Comparison of ENCODE assay signal across 21 cellular contexts in genomic region chr11:28117712-28118111, GRCh38. TPM values are rescaled to one million over a fixed set of nuclear protein-coding genes. Genes with fewer than 3 reads are reported as not detected.
A peak's percentile ranks its signal among the peaks of the same experiment; 100 is the strongest.
DNase-seq lines count a peak whose midpoint lies in the region; FAIRE-seq and TF ChIP-seq lines count a peak whose summit lies in the region.
"Had no signal": no experiment of that assay in that cellular context is flagged by ENCODE, and none has a peak within 500 bp of the region (broad histone marks: within the 10 kb centered on the region; RNA-seq: fewer than 3 reads in every experiment).

No MANE protein-coding gene starts in this region.

- H3K4me3 ChIP-seq in HEK293 (ENCODE audit: low read depth, low read length) (no peak overlapping the region), endothelial cell of umbilical vein (replicated peaks in 1 of 3; ENCODE audit: insufficient read depth in 1 of 3, low read depth in 1 of 3, low read length in 3 of 3) (no peak overlapping the region)
- H3K4me3 ChIP-seq: BLaER1, SJCRH30 had no signal

- H4K20me1 ChIP-seq in endothelial cell of umbilical vein (replicated peaks; ENCODE audit: control insufficient read depth, extremely low read depth, insufficient read depth, low read length), result no peaks in the 10 kb centered on the region
- H4K20me1 ChIP-seq: BLaER1 had no signal

- peak; percentile 17 for DNase-seq in ELR (ENCODE audit: low read depth)
- no peak for DNase-seq in endothelial cell of umbilical vein (ENCODE audit: low read depth, low spot score)
- DNase-seq in neural crest cell (ENCODE audit: low read depth, low spot score), result no peak
- no peak for DNase-seq in H4 (ENCODE audit: low spot score)
- no peak for DNase-seq in hippocampal formation (lab: John Stamatoyannopoulos, UW)
- no peak for DNase-seq in NCI-H1694 treated with DMSO at 0.1 percent for 48 hours (lab: John Stamatoyannopoulos, UW)
- DNase-seq: ACHN; CD4-positive, alpha-beta T cell; COR-L47; DMS79; GOT3; NCI-H1092 treated with DMSO at 0.1 percent for 48 hours; NCI-H1436 treated with DMSO at 0.1 percent for 48 hours; NCI-H2029 treated with DMSO at 0.1 percent for 48 hours; NCI-H226; NCI-H510A treated with DMSO at 0.1 percent for 48 hours; NCI-H748 treated with DMSO at 0.1 percent for 48 hours; NK-92 treated with Interleukin-12 subunit alpha and Interleukin-12 subunit beta, amount 100 ng/mL, for 24 hours; SJCRH30 had no signal

- H3K27me3 ChIP-seq in endothelial cell of umbilical vein (ENCODE audit: control insufficient read depth in 2 of 2, insufficient read depth in 2 of 2, low read length in 2 of 2), result no peaks in the 10 kb centered on the region
- H3K27me3 ChIP-seq: BLaER1, SJCRH30 had no signal

- no peak overlapping the region for H3K4me3 Mint-ChIP-seq in neural crest cell
- H3K4me3 Mint-ChIP-seq: CD4-positive, alpha-beta T cell had no signal

- H3K27ac ChIP-seq in HEK293 (ENCODE audit: extremely low read depth, low read depth, low read length) (no peak overlapping the region), endothelial cell of umbilical vein (ENCODE audit: insufficient read depth, low read depth, low read length) (no peak overlapping the region)
- H3K27ac ChIP-seq: BLaER1, SJCRH30 had no signal

- H2AFZ ChIP-seq in endothelial cell of umbilical vein (ENCODE audit: low read depth, low read length), result no peak overlapping the region

- H3K27ac Mint-ChIP-seq in neural crest cell (ENCODE audit: unreplicated experiment), result peak overlapping the region; percentile 3
- H3K27ac Mint-ChIP-seq: CD4-positive, alpha-beta T cell had no signal

- peaks cover 11% of the 10 kb centered on the region for H3K79me2 ChIP-seq in endothelial cell of umbilical vein (ENCODE audit: control insufficient read depth, insufficient read depth, low read length)

- no peaks in the 10 kb centered on the region for H3K4me1 Mint-ChIP-seq in neural crest cell

- POLR2A ChIA-PET in HEK293 (lab: Yijun Ruan, JAX), result interaction anchor here (2.5 kb wide), 1 partner anchor 10 kb away, joined by 10 read pairs; the partner anchor contains the start of genes KIF18A and METTL15
- POLR2A ChIA-PET in endothelial cell of umbilical vein (lab: Charles Lee), result no interaction called here

- no peaks in the 10 kb centered on the region for H3K27me3 Mint-ChIP-seq in neural crest cell (ENCODE audit: low read depth)
- H3K27me3 Mint-ChIP-seq: CD4-positive, alpha-beta T cell had no signal

- dilution Hi-C loops in endothelial cell of umbilical vein (cut with MboI; ENCODE audit: extremely low pct_ligation_motif_present, low sequenced_read_pairs), result no loop called here

- TF ChIP-seq POLR2A in endothelial cell of umbilical vein (IDR thresholded peaks at IDR 0.05; ENCODE audit: low read depth, low read length), result no peak

- H3K4me2 ChIP-seq in endothelial cell of umbilical vein (ENCODE audit: insufficient read depth, low read length), result no peak overlapping the region
- H3K4me2 ChIP-seq: BLaER1 had no signal

- intact Hi-C loops in endothelial cell of umbilical vein (cut with micrococcal nuclease), result no loop called here

- H3K4me1 ChIP-seq in HEK293 (ENCODE audit: control insufficient read depth, insufficient read depth, low read length) (0 out of 2 replicates have a peak, but pooled peaks cover 3% of the 10 kb centered on the region), endothelial cell of umbilical vein (ENCODE audit: control insufficient read depth, extremely low read depth, insufficient read depth, low read length) (peaks cover 3% of the 10 kb centered on the region)
- H3K4me1 ChIP-seq: BLaER1, SJCRH30 had no signal

- H3K9ac ChIP-seq in endothelial cell of umbilical vein (replicated peaks; ENCODE audit: extremely low read depth, insufficient read depth, low read length), result no peak overlapping the region
- H3K9ac ChIP-seq: BLaER1 had no signal

- FAIRE-seq in endothelial cell of umbilical vein (lab: Jason Lieb, UNC), result no peak

- H3K9me3 ChIP-seq in HEK293 (ENCODE audit: control insufficient read depth, insufficient read depth, low read depth, low read length) (no peaks in the 10 kb centered on the region), endothelial cell of umbilical vein (replicated peaks; ENCODE audit: control insufficient read depth, insufficient read depth, low read length) (no peaks in the 10 kb centered on the region)
- H3K9me3 ChIP-seq: BLaER1, SJCRH30 had no signal

- no peaks in the 10 kb centered on the region for H3K9me3 Mint-ChIP-seq in neural crest cell
- H3K9me3 Mint-ChIP-seq: CD4-positive, alpha-beta T cell had no signal

- no TSS peak for BruUV-seq in endothelial cell of umbilical vein (replicated peaks; lab: Mats Ljungman, UMichigan)

- CTCF ChIA-PET in HEK293 (lab: Yijun Ruan, JAX), result interaction anchor here (0.6 to 1.7 kb wide), 2 partner anchors 18 to 400 kb away, joined by 4 read pairs; no protein-coding TSS in a partner anchor
- CTCF ChIA-PET in endothelial cell of umbilical vein (lab: Charles Lee), result interaction anchor here (0.6 to 1.8 kb wide), 3 partner anchors 10 to 609 kb away, joined by 3 to 9 read pairs (median 4); no protein-coding TSS in a partner anchor

- H3K36me3 ChIP-seq in HEK293 (ENCODE audit: control insufficient read depth in 2 of 2, insufficient read depth in 1 of 2, low read length in 2 of 2) (peaks cover 3 to 24% of the 10 kb centered on the region in 2 experiments; a peak in 2 of 3 replicates), endothelial cell of umbilical vein (ENCODE audit: control insufficient read depth in 2 of 2, extremely low read depth in 1 of 2, insufficient read depth in 2 of 2, low read length in 2 of 2) (peaks cover 0 to 2% of the 10 kb centered on the region in 2 experiments)

- H3K9me1 ChIP-seq in endothelial cell of umbilical vein (replicated peaks; ENCODE audit: control insufficient read depth, extremely low read depth, insufficient read depth, low read length), result no peaks in the 10 kb centered on the region

- H3K36me3 Mint-ChIP-seq in neural crest cell (ENCODE audit: low read depth), result peaks cover 4% of the 10 kb centered on the region

- TF ChIP-seq CTCF in HEK293 (tag by site-specific recombination; IDR thresholded peaks at IDR 0.05) (no peak), endothelial cell of umbilical vein (IDR thresholded peaks at IDR 0.05; ENCODE audit: extremely low read depth in 1 of 2, insufficient read depth in 1 of 2, low read depth in 1 of 2, low read length in 2 of 2) (no peak), neural crest cell (conservative IDR thresholded peaks at IDR 0.05) (no peak)

TF ChIP-seq in HEK293, 187 proteins besides CTCF, POLR2A, EP300 and RAD21:
- TF ChIP-seq ZNF214 (tag by site-specific recombination; IDR thresholded peaks at IDR 0.05; ENCODE audit: borderline replicate concordance), result no peak
- TF ChIP-seq PRDM1 (tag by site-specific recombination; IDR thresholded peaks at IDR 0.05), result peak; percentile 87

TF ChIP-seq in endothelial cell of umbilical vein, 7 proteins besides CTCF, POLR2A, EP300 and RAD21:
- no peak for TF ChIP-seq MAX (IDR thresholded peaks at IDR 0.05; ENCODE audit: insufficient read depth, insufficient read length)
- peak; percentile 8 for TF ChIP-seq JUN (IDR thresholded peaks at IDR 0.05; ENCODE audit: borderline replicate concordance, insufficient read depth, insufficient read length, low read depth)

RNA-seq across cellular contexts. Expression of gene METTL15, which starts 9.5 kb away (rescaled TPM):
- total RNA-seq in endothelial cell of umbilical vein (10.9 and 12.1 TPM in 2 replicates), neural crest cell (14.0 and 16.2 TPM in 2 replicates)
- 3.2 and 4.2 TPM in 2 replicates for polyA plus RNA-seq in endothelial cell of umbilical vein
- 3.9 and 5.0 TPM in 2 replicates for polyA plus RNA-seq in endothelial cell of umbilical vein (2011; cell fraction: cytosol; rRNA removed)
- polyA plus RNA-seq in endothelial cell of umbilical vein (2011; cell fraction: nucleus; rRNA removed), result 12.1 and 12.7 TPM in 2 replicates
- 8.0 TPM in 2 replicates for polyA plus RNA-seq in endothelial cell of umbilical vein (2012)
- polyA minus RNA-seq in endothelial cell of umbilical vein, result 22.8 and 26.7 TPM in 2 replicates
- 11.6 TPM for polyA minus RNA-seq in endothelial cell of umbilical vein (2011; cell fraction: cytosol; rRNA and poly(A)+ RNA removed)
- polyA minus RNA-seq in endothelial cell of umbilical vein (2011; cell fraction: nucleus; rRNA and poly(A)+ RNA removed), result 46.8 and 67.8 TPM in 2 replicates
- total RNA-seq in H4 (2014; rRNA removed; shearing (Covaris generic)), result 14.8 and 19.1 TPM in 2 replicates

RNA-seq across cellular contexts. Expression of gene KIF18A, which starts 9.8 kb away (rescaled TPM):
- total RNA-seq in endothelial cell of umbilical vein (14.1 and 18.5 TPM in 2 replicates), neural crest cell (27.6 and 28.2 TPM in 2 replicates)
- 2.2 and 2.5 TPM in 2 replicates for polyA plus RNA-seq in endothelial cell of umbilical vein
- 5.5 and 5.7 TPM in 2 replicates for polyA plus RNA-seq in endothelial cell of umbilical vein (2011; cell fraction: cytosol; rRNA removed)
- 9.9 and 17.3 TPM in 2 replicates for polyA plus RNA-seq in endothelial cell of umbilical vein (2011; cell fraction: nucleus; rRNA removed)
- 6.6 and 13.6 TPM in 2 replicates for polyA plus RNA-seq in endothelial cell of umbilical vein (2012)
- 9.1 and 15.0 TPM in 2 replicates for polyA minus RNA-seq in endothelial cell of umbilical vein
- polyA minus RNA-seq in endothelial cell of umbilical vein (2011; cell fraction: cytosol; rRNA and poly(A)+ RNA removed), result 15.1 TPM
- polyA minus RNA-seq in endothelial cell of umbilical vein (2011; cell fraction: nucleus; rRNA and poly(A)+ RNA removed), result 41.4 and 60.8 TPM in 2 replicates
- 28.8 and 34.1 TPM in 2 replicates for total RNA-seq in H4 (2014; rRNA removed; shearing (Covaris generic))
